ENCODE assay signal across 21 cellular contexts in genomic region chr13:34391071-34391470, GRCh38.
DNase-seq lines count a peak whose midpoint lies in the region; TF ChIP-seq lines count a peak whose summit lies in the region.
"Had no signal": no experiment of that assay in that cellular context is flagged by ENCODE, and none has a peak within 500 bp of the region (broad histone marks: within the 10 kb centered on the region; RNA-seq: fewer than 3 reads in every experiment).

No MANE protein-coding gene starts in this region.

- no peaks in the 10 kb centered on the region for H4K20me1 ChIP-seq in SK-N-SH (ENCODE audit: insufficient read depth)
- H4K20me1 ChIP-seq in MM.1S (ENCODE audit: insufficient read depth, low read length): no peaks in the 10 kb centered on the region
- H4K20me1 ChIP-seq: BLaER1 treated with 17β-estradiol and CSF1 and Interleukin-3, amounts not matched to agents 10 nM and 100 nM had no signal

- WGBS in SK-N-SH (ENCODE audit: low lambda C conversion rate): 80% methylated on average over 2 of the region's 2 CpGs
- 100% methylated on average over 2 of the region's 2 CpGs for WGBS in esophagus muscularis mucosa

- H3K36me3 ChIP-seq in SK-N-SH (replicated peaks in 1 of 2; ENCODE audit: control insufficient read depth in 1 of 2, insufficient read depth in 2 of 2, low read length in 1 of 2) (no peaks in the 10 kb centered on the region), MM.1S (replicated peaks; ENCODE audit: insufficient read depth, low read length) (no peaks in the 10 kb centered on the region), esophagus muscularis mucosa (no peaks in the 10 kb centered on the region)
- H3K36me3 ChIP-seq: BLaER1 treated with 17β-estradiol and CSF1 and Interleukin-3, amounts not matched to agents 10 nM and 100 nM; thoracic aorta had no signal

- H3K4me1 ChIP-seq in SK-N-SH (ENCODE audit: control insufficient read depth in 1 of 2, insufficient read depth in 2 of 2, low read depth in 1 of 2, low read length in 1 of 2) (no peaks in the 10 kb centered on the region), MM.1S (ENCODE audit: low read length) (no peaks in the 10 kb centered on the region), esophagus muscularis mucosa (no peaks in the 10 kb centered on the region)
- H3K4me1 ChIP-seq: BLaER1 treated with 17β-estradiol and CSF1 and Interleukin-3, amounts not matched to agents 10 nM and 100 nM had no signal

- H3K27ac ChIP-seq in SK-N-SH (ENCODE audit: low read depth in 2 of 2, low read length in 1 of 2) (no peak overlapping the region), epithelial cell of prostate (no peak overlapping the region), MM.1S (ENCODE audit: low read length) (no peak overlapping the region), esophagus muscularis mucosa (replicated peaks in 1 of 4) (no peak overlapping the region)
- H3K27ac ChIP-seq: BLaER1 treated with 17β-estradiol and CSF1 and Interleukin-3, amounts not matched to agents 10 nM and 100 nM; thoracic aorta had no signal

- TF ChIP-seq RAD21 in SK-N-SH (IDR thresholded peaks at IDR 0.05; ENCODE audit: low read length): no peak

- POLR2A ChIA-PET in SK-N-SH (lab: Yijun Ruan, JAX): no interaction called here

- no peaks in the 10 kb centered on the region for H3K79me2 ChIP-seq in SK-N-SH (ENCODE audit: insufficient read depth)
- no peaks in the 10 kb centered on the region for H3K79me2 ChIP-seq in MM.1S (ENCODE audit: low read length)

- intact Hi-C loops in esophagus muscularis mucosa (cut with DNase I): no loop called here

- TF ChIP-seq CTCF in SK-N-SH (IDR thresholded peaks at IDR 0.05): no peak
- no peak for TF ChIP-seq CTCF in MM.1S (IDR thresholded peaks at IDR 0.05; ENCODE audit: low read length)
- TF ChIP-seq CTCF in esophagus muscularis mucosa (IDR thresholded peaks at IDR 0.05): no peak

- H2AFZ ChIP-seq in SK-N-SH (ENCODE audit: low read depth) (no peak overlapping the region), MM.1S (ENCODE audit: low read length) (no peak overlapping the region)

- H3K27me3 ChIP-seq in SK-N-SH (ENCODE audit: insufficient read depth): no peaks in the 10 kb centered on the region
- no peaks in the 10 kb centered on the region for H3K27me3 ChIP-seq in MM.1S (replicated peaks; ENCODE audit: insufficient read depth, low read length)
- no peaks in the 10 kb centered on the region for H3K27me3 ChIP-seq in esophagus muscularis mucosa
- H3K27me3 ChIP-seq: BLaER1 treated with 17β-estradiol and CSF1 and Interleukin-3, amounts not matched to agents 10 nM and 100 nM had no signal

- DNase-seq in GM03348 (ENCODE audit: low spot score): peak; percentile 72
- no peak for DNase-seq in SK-N-SH
- DNase-seq in epithelial cell of prostate (ENCODE audit: low read depth, low spot score): peak; percentile 14
- peak; percentile 70 for DNase-seq in renal cortical epithelial cell (ENCODE audit: low read depth)
- no peak for DNase-seq in NCI-H226
- no peak for DNase-seq in MM.1S
- DNase-seq in esophagus muscularis mucosa (ENCODE audit: extremely low spot score): no peak
- DNase-seq in T-helper 1 cell: no peak
- DNase-seq: activated CD4-positive, alpha-beta T cell treated with anti-CD3 and anti-CD28 coated beads, Interleukin-2, amount 50 U/mL, for 4 hours; activated T-cell treated with anti-CD3 and anti-CD28 coated beads, Interleukin-2, amount 50 U/mL, for 24 hours; central memory CD4-positive, alpha-beta T cell; DMS 273 treated with DMSO at 0.1 percent for 48 hours; endodermal cell; H9; naive B cell; NCI-H2171 treated with DMSO at 0.1 percent for 48 hours; NCI-H748 treated with DMSO at 0.1 percent for 48 hours; small intestine had no signal

- H3K9ac ChIP-seq in SK-N-SH (no peak overlapping the region), MM.1S (ENCODE audit: low read length) (no peak overlapping the region)
- H3K9ac ChIP-seq: BLaER1 treated with 17β-estradiol and CSF1 and Interleukin-3, amounts not matched to agents 10 nM and 100 nM had no signal

- no peaks in the 10 kb centered on the region for H3K9me2 ChIP-seq in SK-N-SH
- H3K9me2 ChIP-seq in MM.1S (replicated peaks; ENCODE audit: insufficient read depth, low read length): no peaks in the 10 kb centered on the region

- H3K4me2 ChIP-seq in SK-N-SH (no peak overlapping the region), MM.1S (ENCODE audit: low read depth, low read length) (no peak overlapping the region)
- H3K4me2 ChIP-seq: BLaER1 treated with 17β-estradiol and CSF1 and Interleukin-3, amounts not matched to agents 10 nM and 100 nM had no signal

- H3K4me3 ChIP-seq in SK-N-SH (ENCODE audit: low read depth in 2 of 2, low read length in 1 of 2) (no peak overlapping the region), MM.1S (ENCODE audit: low read length) (no peak overlapping the region), esophagus muscularis mucosa (no peak overlapping the region)
- H3K4me3 ChIP-seq: BLaER1 treated with 17β-estradiol and CSF1 and Interleukin-3, amounts not matched to agents 10 nM and 100 nM; lung; thoracic aorta had no signal

- TF ChIP-seq EP300 in SK-N-SH (IDR thresholded peaks at IDR 0.05; ENCODE audit: borderline replicate concordance in 1 of 2, low read depth in 1 of 2, low read length in 1 of 2): no peak
- TF ChIP-seq EP300 in esophagus muscularis mucosa (IDR thresholded peaks at IDR 0.05): no peak

- H3K9me3 ChIP-seq in SK-N-SH: peaks cover 14% of the 10 kb centered on the region; the same call in 1 of the 2 replicates
- H3K9me3 ChIP-seq in MM.1S (replicated peaks; ENCODE audit: insufficient read depth, low read length): no peaks in the 10 kb centered on the region
- peaks cover 0 to 14% (median 14%) of the 10 kb centered on the region in 4 donors for H3K9me3 ChIP-seq in esophagus muscularis mucosa

- CTCF ChIA-PET in SK-N-SH (lab: Yijun Ruan, JAX): interaction anchor here (0.6 kb wide), 1 partner anchor 599 kb away, joined by 4 read pairs; no protein-coding TSS in a partner anchor

- no peak for TF ChIP-seq POLR2A in esophagus muscularis mucosa (IDR thresholded peaks at IDR 0.05; ENCODE audit: low read depth)

- H3F3A ChIP-seq in SK-N-SH (replicated peaks; ENCODE audit: insufficient read depth) (peaks cover 2% of the 10 kb centered on the region), MM.1S (ENCODE audit: insufficient read depth, low read length) (no peaks in the 10 kb centered on the region)

TF ChIP-seq in SK-N-SH, 30 proteins besides CTCF, POLR2A, EP300 and RAD21:
- TF ChIP-seq EZH2phosphoT487 (IDR thresholded peaks at IDR 0.05; ENCODE audit: borderline replicate concordance, low read depth) (no peak), ELF1 (IDR thresholded peaks at IDR 0.05) (no peak), PBX3 (IDR thresholded peaks at IDR 0.05) (no peak), JUND (IDR thresholded peaks at IDR 0.05) (peak; percentile 18; the same call in 1 of the 2 replicates), FOXJ3 (CRISPR knock-in tag; IDR thresholded peaks at IDR 0.05) (no peak), RFX5 (IDR thresholded peaks at IDR 0.05; ENCODE audit: low read length) (no peak), POLR2AphosphoS5 (IDR thresholded peaks at IDR 0.05; ENCODE audit: low read depth, low read length) (no peak), RXRA (IDR thresholded peaks at IDR 0.05; ENCODE audit: borderline replicate concordance, low read depth) (peak; percentile 11; the same call in 1 of the 2 replicates), TCF12 (IDR thresholded peaks at IDR 0.05) (no peak), FOSL2 (IDR thresholded peaks at IDR 0.05; ENCODE audit: borderline replicate concordance, low read depth) (peak; percentile 21; the same call in 1 of the 2 replicates)
TF ChIP-seq in SK-N-SH: peak in this region for 3.

Comparison
In these comparisons a context has a peak if more than half of its experiments do, and no peak if none do; other contexts are left out.
1. DNase-seq: peak in GM03348 (single experiment), epithelial cell of prostate (single experiment) and renal cortical epithelial cell (single experiment); none in SK-N-SH (single experiment), NCI-H226 (single experiment), MM.1S (single experiment), esophagus muscularis mucosa (single experiment) and T-helper 1 cell (0 of 5).